Comparison of ENCODE assay signal across 16 cellular contexts in the genomic region with DNA sequence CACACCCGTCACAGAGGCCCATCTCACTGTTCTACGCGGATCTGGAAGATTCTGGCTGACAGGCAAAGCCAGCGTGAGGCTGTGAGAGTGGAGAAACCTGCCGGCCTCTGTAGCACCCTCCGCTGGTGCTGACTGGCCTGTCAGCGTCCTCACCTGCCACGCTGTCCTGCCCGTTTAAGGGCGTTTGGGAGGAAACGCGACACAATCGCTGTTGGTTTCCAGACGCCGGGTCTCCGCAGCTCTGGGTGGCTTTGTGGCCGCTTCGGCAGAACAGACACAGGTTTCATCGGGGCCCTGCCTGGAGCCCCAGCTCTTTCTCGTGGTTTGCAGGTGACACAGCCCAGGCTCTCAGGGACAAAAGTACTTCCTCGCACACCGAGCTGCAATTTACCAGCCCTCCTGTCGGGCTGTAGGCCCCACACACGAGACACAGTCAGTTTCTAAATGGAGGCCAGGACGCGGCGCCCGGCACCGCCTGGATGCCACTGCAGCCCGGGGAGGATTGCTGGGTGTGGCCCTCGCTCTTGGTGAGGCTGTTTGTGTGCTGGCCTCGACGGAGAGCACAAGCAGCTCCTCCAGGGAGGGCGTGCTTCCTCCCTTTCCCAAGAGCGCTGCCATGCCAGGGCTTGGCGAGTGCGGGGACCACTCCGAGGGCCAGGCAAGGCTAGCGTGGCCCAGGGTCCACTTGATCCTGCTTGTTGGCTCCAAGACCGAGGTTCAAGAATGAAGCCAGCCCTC.
"Had no signal": no experiment of that assay in that cellular context is flagged by ENCODE, and none has a peak within 500 bp of the region (broad histone marks: within the 10 kb centered on the region; RNA-seq: fewer than 3 reads in every experiment).

No MANE protein-coding gene starts in this region.

- H3K4me3 Mint-ChIP-seq: activated B cell treated with CpG ODN at 0.5 μM for 24 hours; activated CD8-positive, alpha-beta T cell treated with anti-CD3 and anti-CD28 coated beads, Interleukin-2, amount 10 ng/mL, durations not matched to agents 7 days and 5 days; activated naive CD4-positive, alpha-beta T cell treated with anti-CD3 and anti-CD28 coated beads for 36 hours; activated T-cell treated with anti-CD3 and anti-CD28 coated beads, Interleukin-2, amount 50 U/mL, for 72 hours; T-helper 1 cell treated with Interleukin-12 subunit alpha and Interleukin-12 subunit beta and Interleukin-4 antibody, amounts not matched to agents 30 μg/mL and 1 μg/mL, for 36 hours had no signal

- H3K9me3 Mint-ChIP-seq: activated B cell treated with CpG ODN at 0.5 μM for 24 hours; activated naive CD4-positive, alpha-beta T cell treated with anti-CD3 and anti-CD28 coated beads for 36 hours had no signal

- H3K4me2 ChIP-seq: hepatocyte had no signal

- H2AFZ ChIP-seq: hepatocyte had no signal

- H3K9me3 ChIP-seq: left ventricle myocardium inferior, pancreas had no signal

- H3K27me3 ChIP-seq: pancreas had no signal

- H3K36me3 ChIP-seq: cardiac muscle cell, left ventricle myocardium inferior, pancreas had no signal

- H3K4me3 ChIP-seq: cardiac muscle cell, dorsolateral prefrontal cortex, hepatocyte, left ventricle myocardium inferior, pancreas had no signal

- FAIRE-seq: endometrium, pancreas, urothelium cell line had no signal

- H3K4me1 ChIP-seq: left ventricle myocardium inferior, pancreas had no signal

- DNase-seq: activated B cell treated with CpG ODN at 0.5 μM for 24 hours; activated CD4-positive, alpha-beta T cell treated with anti-CD3 and anti-CD28 coated beads for 48 hours; activated CD8-positive, alpha-beta memory T cell treated with anti-CD3 and anti-CD28 coated beads, Interleukin-2, amount 50 U/mL, for 4 hours; activated CD8-positive, alpha-beta T cell treated with anti-CD3 and anti-CD28 coated beads, Interleukin-2, amount 10 ng/mL, durations not matched to agents 7 days and 5 days; activated naive CD4-positive, alpha-beta T cell treated with anti-CD3 and anti-CD28 coated beads for 36 hours; activated T-cell treated with anti-CD3 and anti-CD28 coated beads, Interleukin-2, amount 50 U/mL, for 72 hours; left ventricle myocardium inferior; naive B cell; stimulated activated CD4-positive, alpha-beta T cell treated with anti-CD3 and anti-CD28 coated beads, Interleukin-1b, Interleukin-23, amount 100 ng/mL, for 48 hours had no signal

- H3K27ac ChIP-seq: cardiac muscle cell, hepatocyte, left ventricle myocardium inferior, pancreas had no signal

- H3K27ac Mint-ChIP-seq: activated B cell treated with CpG ODN at 0.5 μM for 24 hours; activated CD8-positive, alpha-beta T cell treated with anti-CD3 and anti-CD28 coated beads, Interleukin-2, amount 10 ng/mL, durations not matched to agents 7 days and 5 days; activated naive CD4-positive, alpha-beta T cell treated with anti-CD3 and anti-CD28 coated beads for 36 hours; activated T-cell treated with anti-CD3 and anti-CD28 coated beads, Interleukin-2, amount 50 U/mL, for 72 hours; T-helper 1 cell treated with Interleukin-12 subunit alpha and Interleukin-12 subunit beta and Interleukin-4 antibody, amounts not matched to agents 30 μg/mL and 1 μg/mL, for 36 hours had no signal

- ATAC-seq: activated CD8-positive, alpha-beta T cell treated with anti-CD3 and anti-CD28 coated beads, Interleukin-2, amount 10 ng/mL, durations not matched to agents 7 days and 5 days; activated T-cell treated with anti-CD3 and anti-CD28 coated beads, Interleukin-2, amount 50 U/mL, for 72 hours; pancreas had no signal

- H3K79me2 ChIP-seq: hepatocyte had no signal
